27 cellular contexts compared by ENCODE assay signal in genomic region chr7:155583636-155584035, GRCh38. TPM values are rescaled to one million over a fixed set of nuclear protein-coding genes. Genes with fewer than 3 reads are reported as not detected.
"Had no signal": no experiment of that assay in that cellular context is flagged by ENCODE, and none has a peak within 500 bp of the region (broad histone marks: within the 10 kb centered on the region; RNA-seq: fewer than 3 reads in every experiment).

No MANE protein-coding gene starts in this region.

- H3K4me1 Mint-ChIP-seq: central memory CD8-positive, alpha-beta T cell; naive B cell; nephron progenitor cell had no signal

- H3K27ac ChIP-seq: coronary artery, esophagus squamous epithelium, heart right ventricle, pancreas, transverse colon had no signal

- H3K36me3 ChIP-seq: esophagus squamous epithelium, heart right ventricle, pancreas, transverse colon, vagina had no signal

- H3K9me3 Mint-ChIP-seq: central memory CD8-positive, alpha-beta T cell; memory B cell; mesothelial cell of epicardium; naive B cell; nephron progenitor cell; stimulated activated naive CD8-positive, alpha-beta T cell treated with anti-CD3 and anti-CD28 coated beads, Interleukin-15, Interleukin-2, amounts not matched to agents 100 ng/mL and 50 ng/mL, for 24 hours had no signal

- H3K9me3 ChIP-seq: esophagus squamous epithelium, heart right ventricle, mucosa of descending colon, pancreas, transverse colon, vagina had no signal

- DNase-seq: dermis blood vessel endothelial cell; effector memory CD4-positive, alpha-beta T cell; erythroblast; esophagus squamous epithelium; foreskin melanocyte; glutamatergic neuron; heart right ventricle; hippocampal formation; mucosa of descending colon; naive B cell; nephron progenitor cell; pancreas; stimulated activated CD4-positive, alpha-beta T cell treated with anti-CD3 and anti-CD28 coated beads, Interleukin-2, amount 100 ng/mL, for 48 hours; stimulated activated naive B cell treated with anti-CD40 and anti-IgM and Interleukin-4, amounts not matched to agents 10 μg/mL and 1 μg/mL and 100 μg/mL, for 72 hours; transverse colon had no signal

- H3K36me3 Mint-ChIP-seq: memory B cell; mesothelial cell of epicardium; naive B cell; stimulated activated naive B cell treated with anti-CD40 and anti-IgM and Interleukin-4, amounts not matched to agents 10 μg/mL and 1 μg/mL and 100 μg/mL, for 72 hours had no signal

- H3K27ac Mint-ChIP-seq: memory B cell; mesothelial cell of epicardium; nephron progenitor cell; progenitor cell of endocrine pancreas; stimulated activated naive B cell treated with anti-CD40 and anti-IgM and Interleukin-4, amounts not matched to agents 10 μg/mL and 1 μg/mL and 100 μg/mL, for 72 hours; stimulated activated naive CD8-positive, alpha-beta T cell treated with anti-CD3 and anti-CD28 coated beads, Interleukin-15, Interleukin-2, amounts not matched to agents 100 ng/mL and 50 ng/mL, for 24 hours had no signal

- H3K27me3 ChIP-seq: pancreas, vagina had no signal

- ATAC-seq: heart right ventricle; mucosa of descending colon; pancreas; sciatic nerve; stimulated activated naive B cell treated with anti-CD40 and anti-IgM and Interleukin-4, amounts not matched to agents 10 μg/mL and 1 μg/mL and 100 μg/mL, for 72 hours had no signal

- H3K4me1 ChIP-seq: heart right ventricle, pancreas had no signal

- H3K4me3 Mint-ChIP-seq: central memory CD8-positive, alpha-beta T cell; memory B cell; mesothelial cell of epicardium; naive B cell; nephron progenitor cell; stimulated activated naive B cell treated with anti-CD40 and anti-IgM and Interleukin-4, amounts not matched to agents 10 μg/mL and 1 μg/mL and 100 μg/mL, for 72 hours; stimulated activated naive CD8-positive, alpha-beta T cell treated with anti-CD3 and anti-CD28 coated beads, Interleukin-15, Interleukin-2, amounts not matched to agents 100 ng/mL and 50 ng/mL, for 24 hours had no signal

- H3K4me3 ChIP-seq: coronary artery, esophagus squamous epithelium, heart right ventricle, lung, mucosa of descending colon, pancreas, transverse colon, vagina had no signal

RNA-seq across cellular contexts. Expression of gene CNPY1, which starts 37.3 kb away (rescaled TPM):
- total RNA-seq: dermis blood vessel endothelial cell, esophagus squamous epithelium, heart right ventricle, liver, lung, mesothelial cell of epicardium, mucosa of descending colon, omental fat pad, pancreas, progenitor cell of endocrine pancreas, sciatic nerve, transverse colon, ureter, vagina had no signal
- polyA plus RNA-seq: heart right ventricle, liver, lung, pancreas had no signal
